In genomic region chr11:50337432-50337831, GRCh38 we compare ENCODE assay signal across 7 cellular contexts.
DNase-seq lines count a peak whose midpoint lies in the region; ATAC-seq, FAIRE-seq and TF ChIP-seq lines count a peak whose summit lies in the region.
"Not testable (repeated sequence)": the region's sequence is repeated elsewhere in the genome, so short reads cannot be mapped to it uniquely, and the experiment has no call there.

No MANE protein-coding gene starts in this region.

- TF ChIP-seq CTCF in heart right ventricle (IDR thresholded peaks at IDR 0.05); keratinocyte (optimal IDR thresholded peaks at IDR 0.05 in 1 of 3, IDR thresholded peaks at IDR 0.05 in 1 of 3, conservative IDR thresholded peaks at IDR 0.05 in 1 of 3; ENCODE audit: extremely low read depth in 1 of 3, insufficient read depth in 2 of 3, low read length in 3 of 3); pancreas (IDR thresholded peaks at IDR 0.05): not testable (repeated sequence)

- H3K36me3 ChIP-seq in heart right ventricle; keratinocyte (ENCODE audit: control insufficient read depth in 2 of 2, extremely low read depth in 1 of 2, insufficient read depth in 2 of 2, low read length in 2 of 2); pancreas: not testable (repeated sequence)

- WGBS in heart right ventricle, 2 donors, result 0% methylated on average over 1 of the region's 1 CpG; no CpG with 5 or more reads in 1 of the 2 donors
- 0% methylated on average over 1 of the region's 1 CpG for WGBS in pancreas, 2 donors

- H4K20me1 ChIP-seq in keratinocyte (ENCODE audit: control insufficient read depth, extremely low read depth, insufficient read depth, low read length), result not testable (repeated sequence)

- dilution Hi-C loops in keratinocyte (cut with MboI; ENCODE audit: extremely low pct_ligation_motif_present, low sequenced_read_pairs), result not testable (repeated sequence)

- H3K4me1 ChIP-seq in heart right ventricle; keratinocyte (ENCODE audit: control insufficient read depth, extremely low read depth, insufficient read depth, low read length); pancreas: not testable (repeated sequence)

- not testable (repeated sequence) for H3K79me2 ChIP-seq in keratinocyte (ENCODE audit: control insufficient read depth, insufficient read depth, low read length)

- FAIRE-seq in keratinocyte (lab: Jason Lieb, UNC), result peak; percentile 51
- FAIRE-seq in pancreas (lab: Jason Lieb, UNC), result peak; percentile 67

- DNase-seq in Ammon's horn (ENCODE audit: low spot score), result peak; percentile 15
- DNase-seq in cerebellar cortex (ENCODE audit: low spot score), result peak; percentile 1
- DNase-seq in Right ventricle myocardium inferior (ENCODE audit: missing footprints); keratinocyte (ENCODE audit: low read depth, low spot score); pancreas: not testable (repeated sequence)
- DNase-seq in heart right ventricle, result peak in 1 of 2 donors; percentile 3
- peak; percentile 41 for DNase-seq in left ventricle myocardium superior

- H3K9me1 ChIP-seq in keratinocyte (ENCODE audit: control insufficient read depth, extremely low read depth, insufficient read depth, low read length), result not testable (repeated sequence)

- H3K4me3 ChIP-seq in heart right ventricle; keratinocyte (ENCODE audit: control insufficient read depth in 2 of 3, extremely low read depth in 1 of 3, insufficient read depth in 2 of 3, low read depth in 1 of 3, low read length in 3 of 3); pancreas: not testable (repeated sequence)

- intact Hi-C loops in Right ventricle myocardium inferior (cut with DNase I); heart right ventricle (cut with DNase I); left ventricle myocardium superior (cut with micrococcal nuclease); pancreas (cut with DNase I): not testable (repeated sequence)

- H3K9me3 ChIP-seq in heart right ventricle; keratinocyte (ENCODE audit: control insufficient read depth, low read depth, low read length); pancreas: not testable (repeated sequence)

- not testable (repeated sequence) for H3K27me3 ChIP-seq in heart right ventricle; keratinocyte (ENCODE audit: control insufficient read depth, extremely low read depth, insufficient read depth, low read length); pancreas

- H3K4me2 ChIP-seq in keratinocyte (ENCODE audit: control insufficient read depth, extremely low read depth, insufficient read depth, low read depth, low read length), result not testable (repeated sequence)

- H2AFZ ChIP-seq in keratinocyte (ENCODE audit: control insufficient read depth, low read length), result not testable (repeated sequence)

- not testable (repeated sequence) for H3K9ac ChIP-seq in keratinocyte (ENCODE audit: control insufficient read depth, extremely low read depth, insufficient read depth, low read length)

- peak overlapping the region in 1 of 10 donors; percentile 33 for H3K27ac ChIP-seq in heart right ventricle
- H3K27ac ChIP-seq in keratinocyte (ENCODE audit: control insufficient read depth, insufficient read depth, low read length); pancreas: not testable (repeated sequence)

- ATAC-seq in Right ventricle myocardium inferior (peak; percentile 94), heart right ventricle (peak; percentile 49 to 96 (median 85)), left ventricle myocardium superior (peak; percentile 96)
- ATAC-seq in pancreas, result not testable (repeated sequence)
